Comparison of ENCODE assay signal across 8 cellular contexts in the genomic region with DNA sequence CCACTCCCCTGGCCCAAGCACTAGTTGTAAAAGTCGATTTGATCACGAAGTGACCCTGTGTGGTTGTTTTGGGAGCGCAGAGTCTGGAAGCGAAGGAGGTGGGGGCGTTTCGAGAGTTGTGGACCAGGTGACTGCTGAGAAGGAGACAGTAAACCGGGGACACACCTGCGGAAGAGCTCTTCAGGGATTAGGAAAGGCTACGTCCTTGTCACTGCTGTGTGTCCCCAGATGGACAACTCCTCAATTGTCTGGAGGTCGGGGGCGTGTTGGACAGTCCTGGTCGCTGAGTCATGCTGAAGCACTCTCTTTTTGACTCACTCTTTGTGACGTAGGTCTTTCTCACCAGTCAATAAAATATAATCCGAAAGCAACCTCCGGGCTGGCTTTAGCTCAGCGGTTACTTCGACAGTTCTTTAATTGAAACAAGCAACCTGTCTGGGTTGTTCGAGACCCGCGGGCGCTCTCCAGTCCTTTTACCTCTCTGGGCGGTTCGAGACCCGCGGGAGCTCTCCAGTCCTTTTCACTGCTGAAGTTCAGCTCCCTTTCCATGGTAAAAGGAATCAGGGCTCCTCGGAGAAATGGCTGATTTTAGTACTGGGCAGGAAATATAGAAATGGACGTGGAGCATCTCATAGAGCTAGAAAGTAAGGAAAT. TPM values are rescaled to one million over a fixed set of nuclear protein-coding genes. Genes with fewer than 3 reads are reported as not detected.
A peak's percentile ranks its signal among the peaks of the same experiment; 100 is the strongest.
DNase-seq lines count a peak whose midpoint lies in the region; ATAC-seq and TF ChIP-seq lines count a peak whose summit lies in the region.

No MANE protein-coding gene starts in this region.

- DNase-seq in CD14-positive monocyte (ENCODE audit: low spot score) (peak; percentile 88), HK-2 (ENCODE audit: unreplicated experiment) (peak; percentile 92), NOMO-1 treated with DMSO at 0.1 percent for 48 hours (lab: John Stamatoyannopoulos, UW; ENCODE audit: unreplicated experiment) (peak; percentile 93), endodermal cell (peak; percentile 92), mesenteric fat pad (ENCODE audit: low spot score) (peak; percentile 93)
- peak; percentile 71 for DNase-seq in activated CD8-positive, alpha-beta memory T cell treated with anti-CD3 and anti-CD28 coated beads, Interleukin-2, amount 50 U/mL, for 24 hours (ENCODE audit: extremely low read depth)
- peak; percentile 74 for DNase-seq in stimulated activated CD8-positive, alpha-beta memory T cell treated with anti-CD3 and anti-CD28 coated beads, Interleukin-12 subunit alpha, Interleukin-12 subunit beta, amount 100 ng/mL, for 4 hours (ENCODE audit: low read depth)

- peaks cover 14% of the 10 kb centered on the region for H3K36me3 ChIP-seq in endodermal cell (ENCODE audit: control insufficient read depth, insufficient read depth, low read length)

- WGBS in endodermal cell (ENCODE audit: insufficient coverage in 1 of 2, insufficient read length in 1 of 2), 2 experiments = 5 to 7% methylated on average over 19 to 27 of the region's 27 CpGs

- ATAC-seq in GM19463 (IDR thresholded peaks at IDR 0.05; ENCODE audit: unreplicated experiment) = peak; percentile 84

- peak overlapping the region; percentile 51 for H3K9ac ChIP-seq in endodermal cell (ENCODE audit: extremely low read depth, low read length, poor library complexity, severe bottlenecking)

- TF ChIP-seq CTCF in CD14-positive monocyte (IDR thresholded peaks at IDR 0.05) (no peak), endodermal cell (conservative IDR thresholded peaks at IDR 0.05) (no peak)

- peak overlapping the region; percentile 72 for H3K4me3 ChIP-seq in endodermal cell (ENCODE audit: low read length)

- H3K27ac Mint-ChIP-seq in CD14-positive monocyte (peak overlapping the region; percentile 85 to 99 (median 98)), endodermal cell (peak overlapping the region; percentile 88)

- H3K27me3 Mint-ChIP-seq in CD14-positive monocyte (ENCODE audit: low read depth in 3 of 3) (peaks cover 1 to 7% (median 5%) of the 10 kb centered on the region in 3 donors), endodermal cell (ENCODE audit: insufficient read depth) (peaks cover 2% of the 10 kb centered on the region)

- H3K4me1 Mint-ChIP-seq in CD14-positive monocyte (peaks cover 13% of the 10 kb centered on the region), endodermal cell (peaks cover 8% of the 10 kb centered on the region)

- H3K9me3 Mint-ChIP-seq in CD14-positive monocyte = peaks cover 0 to 7% (median 0%) of the 10 kb centered on the region in 7 donors
- no peaks in the 10 kb centered on the region for H3K9me3 Mint-ChIP-seq in endodermal cell

- no peaks in the 10 kb centered on the region for H3K4me1 ChIP-seq in endodermal cell (ENCODE audit: control insufficient read depth, insufficient read depth, low read length)

- H3K27me3 ChIP-seq in endodermal cell (ENCODE audit: control insufficient read depth, insufficient read depth, low read length, poor library complexity, severe bottlenecking) = no peaks in the 10 kb centered on the region

- no peaks in the 10 kb centered on the region for H3K9me3 ChIP-seq in endodermal cell (ENCODE audit: control insufficient read depth, low read length)

- intact Hi-C loops in CD14-positive monocyte (cut with micrococcal nuclease) = loop anchor here (5.0 to 10.0 kb wide), 3 partner anchors 146 to 346 kb away; partner anchors contain the start of genes ANKHD1 (in 1 of the 2), APBB3 (in 1 of the 2), SLC35A4 (in 1 of the 2) and SLC4A9 (in 1 of the 2)

- peak overlapping the region; percentile 79 for H3K27ac ChIP-seq in endodermal cell (ENCODE audit: low read depth, low read length)

- H3K36me3 Mint-ChIP-seq in CD14-positive monocyte (peaks cover 11 to 19% of the 10 kb centered on the region in 2 donors), endodermal cell (ENCODE audit: low read depth) (peaks cover 5% of the 10 kb centered on the region)

- H3K4me3 Mint-ChIP-seq in CD14-positive monocyte (peak overlapping the region; percentile 90 to 95), endodermal cell (peak overlapping the region; percentile 70)

RNA-seq across cellular contexts. Expression of gene ZMAT2, which starts 10.8 kb away (rescaled TPM):
- 10 to 100 TPM; 52.5 to 59.5 TPM for polyA plus RNA-seq in CD14-positive monocyte
- total RNA-seq in endodermal cell (10 to 100 TPM; 62.6 to 73.1 TPM), mesenteric fat pad (37.9 TPM)
- 75.4 TPM for polyA plus RNA-seq in endodermal cell (2013, experiment 1 of 2)
- 65.8 TPM for polyA plus RNA-seq in endodermal cell (2013, experiment 2 of 2)

RNA-seq across cellular contexts. Expression of gene HARS2, which starts 19.8 kb away (rescaled TPM):
- 1 to 10 TPM; 6.4 to 8.3 TPM for polyA plus RNA-seq in CD14-positive monocyte
- total RNA-seq in endodermal cell (10 to 100 TPM; 30.9 to 35.5 TPM), mesenteric fat pad (15.9 TPM)
- polyA plus RNA-seq in endodermal cell (2013, experiment 1 of 2) = 28.9 TPM
- polyA plus RNA-seq in endodermal cell (2013, experiment 2 of 2) = 24.4 TPM

RNA-seq across cellular contexts. Expression of gene HARS1, which starts 19.9 kb away (rescaled TPM):
- 10 to 100 TPM; 28.4 to 31.9 TPM for polyA plus RNA-seq in CD14-positive monocyte
- total RNA-seq in endodermal cell = 10 to 100 TPM; 48.0 to 52.1 TPM
- polyA plus RNA-seq in endodermal cell (2013, experiment 1 of 2) = 51.0 TPM
- 43.0 TPM for polyA plus RNA-seq in endodermal cell (2013, experiment 2 of 2)
- 50.7 TPM for total RNA-seq in mesenteric fat pad

RNA-seq across cellular contexts. Expression of gene DND1, which starts 37.6 kb away (rescaled TPM):
- not detected for polyA plus RNA-seq in CD14-positive monocyte
- total RNA-seq in endodermal cell (1 to 10 TPM; 1.1 to 1.6 TPM), mesenteric fat pad (1.00 TPM)
- polyA plus RNA-seq in endodermal cell (2013, experiment 1 of 2) = 1.8 TPM
- polyA plus RNA-seq in endodermal cell (2013, experiment 2 of 2) = 2.7 TPM

RNA-seq across cellular contexts. Expression of gene WDR55, which starts 46.3 kb away (rescaled TPM):
- 10 to 100 TPM; 11.2 to 13.3 TPM for polyA plus RNA-seq in CD14-positive monocyte
- total RNA-seq in endodermal cell (10 to 100 TPM; 20.4 to 23.1 TPM), mesenteric fat pad (23.4 TPM)
- polyA plus RNA-seq in endodermal cell (2013, experiment 1 of 2) = 15.6 TPM
- polyA plus RNA-seq in endodermal cell (2013, experiment 2 of 2) = 15.9 TPM

Comparison
In these comparisons a context has a peak if more than half of its experiments do, and no peak if none do; other contexts are left out.
1. Peak in every context shown above with its lines: DNase-seq, ATAC-seq, H3K4me3 ChIP-seq and H3K27ac ChIP-seq.